Comparison of ENCODE assay signal across 8 cellular contexts in genomic region chr19:15452111-15453047, GRCh38. TPM values are rescaled to one million over a fixed set of nuclear protein-coding genes. Genes with fewer than 3 reads are reported as not detected.
DNase-seq lines count a peak whose midpoint lies in the region; ATAC-seq, FAIRE-seq and TF ChIP-seq lines count a peak whose summit lies in the region.

No MANE protein-coding gene starts in this region.

- no peaks in the 10 kb centered on the region for H3K9me3 ChIP-seq in A549
- no peaks in the 10 kb centered on the region for H3K9me3 ChIP-seq in Panc1 (ENCODE audit: control insufficient read depth, insufficient read depth, low read depth, low read length)
- H3K9me3 ChIP-seq in esophagus muscularis mucosa = no peaks in the 10 kb centered on the region
- no peaks in the 10 kb centered on the region for H3K9me3 ChIP-seq in mucosa of descending colon

- WGBS in A549 (ENCODE audit: missing lambda C conversion rate) = 12% methylated on average over 5 of the region's 37 CpGs
- WGBS in esophagus muscularis mucosa = 20% methylated on average over 11 of the region's 37 CpGs

- TF ChIP-seq RAD21 in A549 (conservative IDR thresholded peaks at IDR 0.05 in 1 of 2, IDR thresholded peaks at IDR 0.05 in 1 of 2) = no peak

- POLR2A ChIA-PET in A549 (lab: Yijun Ruan, JAX) = interaction anchor here (0.7 kb wide), 1 partner anchor 497 kb away, joined by 4 read pairs; no protein-coding TSS in a partner anchor
- POLR2A ChIA-PET in Panc1 (lab: Charles Lee) = no interaction called here

- FAIRE-seq in A549 (lab: Jason Lieb, UNC) (no peak), RCC 7860 (lab: Jason Lieb, UNC) (no peak)

- TF ChIP-seq CTCF in A549 (IDR thresholded peaks at IDR 0.05) (no peak), Panc1 (IDR thresholded peaks at IDR 0.05) (no peak), esophagus muscularis mucosa (IDR thresholded peaks at IDR 0.05) (no peak), mucosa of descending colon (IDR thresholded peaks at IDR 0.05) (no peak)

- DNase-seq in A549 (ENCODE audit: low read depth in 1 of 2, low spot score in 1 of 2) (peak; percentile 71 to 86), ELF-1 (ENCODE audit: low read depth, low spot score) (peak; percentile 98), Panc1 (ENCODE audit: low read depth, low spot score) (no peak), esophagus muscularis mucosa (ENCODE audit: extremely low spot score) (peak; percentile 95), mucosa of descending colon (peak; percentile 86 to 90 (median 88)), RCC 7860 (ENCODE audit: low spot score) (no peak), NCI-H2107 treated with DMSO at 0.1 percent for 48 hours (lab: John Stamatoyannopoulos, UW; ENCODE audit: unreplicated experiment) (no peak)

- in situ Hi-C loops in Panc1 (cut with HindIII; ENCODE audit: low pct_unique_long_range_greater_than_20kb, low sequenced_read_pairs) = no loop called here

- 0 out of 3 replicates have a peak, but pooled peaks cover 8% of the 10 kb centered on the region for H3K4me1 ChIP-seq in A549
- H3K4me1 ChIP-seq in Panc1 (ENCODE audit: control insufficient read depth, insufficient read depth, low read length) = no peaks in the 10 kb centered on the region; the same call in 1 of the 2 replicates
- peaks cover 23 to 53% (median 45%) of the 10 kb centered on the region in 4 donors for H3K4me1 ChIP-seq in esophagus muscularis mucosa
- H3K4me1 ChIP-seq in mucosa of descending colon (ENCODE audit: low read depth) = peaks cover 23% of the 10 kb centered on the region

- no peaks in the 10 kb centered on the region for H3K36me3 ChIP-seq in Panc1 (ENCODE audit: control insufficient read depth, insufficient read depth, low read length)
- H3K36me3 ChIP-seq in esophagus muscularis mucosa = peaks cover 0 to 9% (median 3%) of the 10 kb centered on the region in 4 donors
- H3K36me3 ChIP-seq in mucosa of descending colon (ENCODE audit: low read depth) = no peaks in the 10 kb centered on the region

- H3K27ac ChIP-seq in A549 = no peak overlapping the region
- H3K27ac ChIP-seq in Panc1 (ENCODE audit: low read length) = no peak overlapping the region
- H3K27ac ChIP-seq in esophagus muscularis mucosa (replicated peaks in 1 of 4) = peak overlapping the region; percentile 78 to 88 (median 86)

- no TSS peak for BruUV-seq in Panc1 (replicated peaks; lab: Mats Ljungman, UMichigan)

- no peak overlapping the region for H3K4me3 ChIP-seq in A549
- H3K4me3 ChIP-seq in Panc1 (ENCODE audit: low read depth in 2 of 2, low read length in 2 of 2) = no peak overlapping the region; a peak in 1 of 4 replicates
- H3K4me3 ChIP-seq in esophagus muscularis mucosa = peak overlapping the region; percentile 58 to 69 (median 60)
- no peak overlapping the region for H3K4me3 ChIP-seq in mucosa of descending colon

- H3K4me2 ChIP-seq in A549 = peak overlapping the region; percentile 37; the same call in 1 of the 3 replicates

- ATAC-seq in A549 (peak; percentile 8 to 72; a peak in 3 of 6 replicates), Panc1 (peak; percentile 36), mucosa of descending colon (peak; percentile 72), HG02885 (IDR thresholded peaks at IDR 0.05; ENCODE audit: poor library complexity, unreplicated experiment) (no peak)

- H3K27me3 ChIP-seq in Panc1 (ENCODE audit: control insufficient read depth, insufficient read depth, low read length) (no peaks in the 10 kb centered on the region), esophagus muscularis mucosa (peaks cover 0 to 36% (median 22%) of the 10 kb centered on the region in 4 donors)

- intact Hi-C loops in Panc1 (cut with micrococcal nuclease; ENCODE audit: unreplicated experiment) (no loop called here), esophagus muscularis mucosa (cut with DNase I) (loop anchor here (5.0 to 10.0 kb wide), 4 partner anchors 105 to 348 kb away; partner anchors contain the start of gene SYDE1), mucosa of descending colon (cut with DNase I, micrococcal nuclease) (no loop called here)

- TF ChIP-seq EP300 in A549 (IDR thresholded peaks at IDR 0.05) (no peak), esophagus muscularis mucosa (IDR thresholded peaks at IDR 0.05) (no peak)

- CTCF ChIA-PET in A549 (lab: Yijun Ruan, JAX) = interaction anchor here (1.6 kb wide), 2 partner anchors 103 to 150 kb away, joined by 3 to 5 read pairs; no protein-coding TSS in a partner anchor
- CTCF ChIA-PET in Panc1 (lab: Charles Lee) = interaction anchor here (0.6 to 0.7 kb wide), 2 partner anchors 99 to 103 kb away, joined by 3 read pairs; no protein-coding TSS in a partner anchor

- no peak for TF ChIP-seq POLR2A in A549 (IDR thresholded peaks at IDR 0.05; ENCODE audit: low read length)
- peak; percentile 48 for TF ChIP-seq POLR2A in esophagus muscularis mucosa (IDR thresholded peaks at IDR 0.05; ENCODE audit: low read depth)

TF ChIP-seq in A549, 52 proteins besides CTCF, POLR2A, EP300 and RAD21:
- TF ChIP-seq HOXB5 (CRISPR knock-in tag; IDR thresholded peaks at IDR 0.05) (peak; percentile 94), NFE2L2 (conservative IDR thresholded peaks at IDR 0.05; ENCODE audit: low read length) (no peak)

RNA-seq across cellular contexts. Expression of gene WIZ, which starts 2.6 kb away (rescaled TPM):
- polyA plus RNA-seq in A549 (2011; rRNA removed) (3.7 and 4.6 TPM in 2 replicates), A549 (2017; fragmentation: RNase III; extraction: RNeasy Plus Mini Kit Qiagen cat#74134 plus additional on column Dnase treatment) (13.4 to 16.5 TPM (median 15.1 TPM) in 3 replicates)
- 12.6 and 19.5 TPM in 2 replicates for polyA plus RNA-seq in A549 (2012; cell fraction: cytosol; rRNA removed)
- 20.7 and 28.9 TPM in 2 replicates for polyA plus RNA-seq in A549 (2012; cell fraction: nucleus; rRNA removed)
- 2.2 and 3.3 TPM in 2 replicates for polyA minus RNA-seq in A549 (2011; rRNA and poly(A)+ RNA removed)
- total RNA-seq in Panc1 (2021; ENCODE audit: unreplicated experiment) (41.9 TPM), esophagus muscularis mucosa (10 to 100 TPM; 36.1 to 74.3 (median 50.3) TPM), mucosa of descending colon (10 to 100 TPM; 26.7 to 39.9 (median 28.1) TPM)
- polyA plus RNA-seq in Panc1 (2012; ENCODE audit: insufficient read length) = 35.3 TPM

RNA-seq across cellular contexts. Expression of gene RASAL3, which starts 12.0 kb away (rescaled TPM):
- 0.03 TPM in 1 of 2 replicates, not detected in the other for polyA plus RNA-seq in A549 (2011; rRNA removed)
- 0.03 and 0.26 TPM in 2 replicates for polyA plus RNA-seq in A549 (2012; cell fraction: cytosol; rRNA removed)
- polyA plus RNA-seq in A549 (2012; cell fraction: nucleus; rRNA removed) = 0.05 TPM in 2 replicates
- polyA plus RNA-seq in A549 (2017; fragmentation: RNase III; extraction: RNeasy Plus Mini Kit Qiagen cat#74134 plus additional on column Dnase treatment) = not detected in 3 replicates
- polyA minus RNA-seq in A549 (2011; rRNA and poly(A)+ RNA removed) = 0.12 TPM in 1 of 2 replicates, not detected in the other
- total RNA-seq in Panc1 (2021; ENCODE audit: unreplicated experiment) = 0.10 TPM
- polyA plus RNA-seq in Panc1 (2012; ENCODE audit: insufficient read length) = not detected
- 1 to 10 TPM; 2.5 to 3.9 (median 2.8) TPM for total RNA-seq in esophagus muscularis mucosa
- 1 to 10 TPM; 4.0 to 5.2 (median 5.1) TPM for total RNA-seq in mucosa of descending colon

RNA-seq across cellular contexts. Expression of gene PGLYRP2, which starts 26.9 kb away (rescaled TPM):
- polyA plus RNA-seq in A549 (2011; rRNA removed) (not detected in 2 replicates), A549 (2017; fragmentation: RNase III; extraction: RNeasy Plus Mini Kit Qiagen cat#74134 plus additional on column Dnase treatment) (not detected in 3 replicates)
- polyA plus RNA-seq in A549 (2012; cell fraction: cytosol; rRNA removed) = not detected in 2 replicates
- polyA plus RNA-seq in A549 (2012; cell fraction: nucleus; rRNA removed) = not detected in 2 replicates
- not detected in 2 replicates for polyA minus RNA-seq in A549 (2011; rRNA and poly(A)+ RNA removed)
- total RNA-seq in Panc1 (2021; ENCODE audit: unreplicated experiment) (not detected), esophagus muscularis mucosa (not detected), mucosa of descending colon (not detected)
- polyA plus RNA-seq in Panc1 (2012; ENCODE audit: insufficient read length) = not detected

RNA-seq across cellular contexts. Expression of gene AKAP8L, which starts 33.6 kb away (rescaled TPM):
- polyA plus RNA-seq in A549 (2011; rRNA removed) (28.4 and 40.3 TPM in 2 replicates), A549 (2017; fragmentation: RNase III; extraction: RNeasy Plus Mini Kit Qiagen cat#74134 plus additional on column Dnase treatment) (37.6 to 43.3 TPM (median 42.9 TPM) in 3 replicates)
- polyA plus RNA-seq in A549 (2012; cell fraction: cytosol; rRNA removed) = 20.4 and 21.1 TPM in 2 replicates
- 101 and 109 TPM in 2 replicates for polyA plus RNA-seq in A549 (2012; cell fraction: nucleus; rRNA removed)
- polyA minus RNA-seq in A549 (2011; rRNA and poly(A)+ RNA removed) = 51.0 and 58.4 TPM in 2 replicates
- total RNA-seq in Panc1 (2021; ENCODE audit: unreplicated experiment) (65.5 TPM), esophagus muscularis mucosa (10 to 100 TPM; 52.8 to 87.8 (median 69.4) TPM), mucosa of descending colon (100 to 1,000 TPM in 1 of 3 donors, 10 to 100 TPM in 2; 74.4 to 111 (median 96.0) TPM)
- polyA plus RNA-seq in Panc1 (2012; ENCODE audit: insufficient read length) = 63.6 TPM

RNA-seq across cellular contexts. Expression of gene CYP4F22, which starts 55.9 kb away (rescaled TPM):
- not detected in 2 replicates for polyA plus RNA-seq in A549 (2011; rRNA removed)
- 0.03 and 0.05 TPM in 2 replicates for polyA plus RNA-seq in A549 (2012; cell fraction: cytosol; rRNA removed)
- 0.05 and 0.11 TPM in 2 replicates for polyA plus RNA-seq in A549 (2012; cell fraction: nucleus; rRNA removed)
- polyA plus RNA-seq in A549 (2017; fragmentation: RNase III; extraction: RNeasy Plus Mini Kit Qiagen cat#74134 plus additional on column Dnase treatment) = 0.05 TPM in 1 of 3 replicates, not detected in the others
- polyA minus RNA-seq in A549 (2011; rRNA and poly(A)+ RNA removed) = 0.08 TPM in 1 of 2 replicates, not detected in the other
- 0.21 TPM for total RNA-seq in Panc1 (2021; ENCODE audit: unreplicated experiment)
- 0.18 TPM for polyA plus RNA-seq in Panc1 (2012; ENCODE audit: insufficient read length)
- total RNA-seq in esophagus muscularis mucosa = not detected
- under 1 TPM in 2 of 3 donors, not detected in 1; 0.12 to 0.19 TPM for total RNA-seq in mucosa of descending colon

Comparison
In these comparisons a context has a peak if more than half of its experiments do, and no peak if none do; other contexts are left out.
1. DNase-seq: peak in A549 (2 of 2), ELF-1 (single experiment), esophagus muscularis mucosa (single experiment) and mucosa of descending colon (3 of 3); none in Panc1 (single experiment), RCC 7860 (single experiment) and NCI-H2107 treated with DMSO at 0.1 percent for 48 hours (single experiment).
2. H3K27ac ChIP-seq: peak in esophagus muscularis mucosa (4 of 4); none in A549 (0 of 2) and Panc1 (single experiment).
3. H3K4me3 ChIP-seq: peak in esophagus muscularis mucosa (4 of 4); none in A549 (single experiment), Panc1 (0 of 2) and mucosa of descending colon (single experiment).